ENCODE assay signal across 8 cellular contexts in genomic region chr6:109008951-109009760, GRCh38.
A peak's percentile ranks its signal among the peaks of the same experiment; 100 is the strongest.
DNase-seq lines count a peak whose midpoint lies in the region; ATAC-seq and TF ChIP-seq lines count a peak whose summit lies in the region.

No MANE protein-coding gene starts in this region.

- H3K4me3 ChIP-seq in HUES64 (ENCODE audit: low read length) (peak overlapping the region; percentile 77), OCI-LY7 (ENCODE audit: low read depth, low read length, poor library complexity, severe bottlenecking) (peak overlapping the region; percentile 87), esophagus (ENCODE audit: low read depth in 1 of 2, low read length in 2 of 2) (peak overlapping the region; percentile 99 to 100), mucosa of stomach (ENCODE audit: low read length) (peak overlapping the region; percentile 83)

- under 1% methylated on average over 89 of the region's 89 CpGs for WGBS in HUES64
- 0% methylated on average over 79 to 89 of the region's 89 CpGs for WGBS in esophagus, 2 donors

- POLR2A ChIA-PET in OCI-LY7 (lab: Charles Lee), result interaction anchor here (0.5 to 1.6 kb wide), 9 partner anchors 12 to 444 kb away, joined by 3 to 8 read pairs (median 3); no protein-coding TSS in a partner anchor

- H3K9ac ChIP-seq in HUES64 (ENCODE audit: low read depth, low read length) (peak overlapping the region; percentile 81), mucosa of stomach (ENCODE audit: low read length) (peak overlapping the region; percentile 91)

- H3K27ac ChIP-seq in HUES64 (ENCODE audit: low read depth, low read length) (peak overlapping the region; percentile 61; the same call in 1 of the 2 replicates), OCI-LY7 (ENCODE audit: low read depth, low read length, poor library complexity, severe bottlenecking) (no peak overlapping the region), esophagus (ENCODE audit: low read depth in 2 of 2, low read length in 1 of 2) (peak overlapping the region; percentile 98 to 99)

- H3K9me2 ChIP-seq in OCI-LY7 (ENCODE audit: insufficient read depth, low read length), result no peaks in the 10 kb centered on the region

- H3K9me3 Mint-ChIP-seq in activated T-cell treated with anti-CD3 and anti-CD28 coated beads, Interleukin-2, amount 50 U/mL, for 24 hours, result no peaks in the 10 kb centered on the region

- no peaks in the 10 kb centered on the region for H3K27me3 Mint-ChIP-seq in activated T-cell treated with anti-CD3 and anti-CD28 coated beads, Interleukin-2, amount 50 U/mL, for 24 hours

- peaks cover 6% of the 10 kb centered on the region; the same call in 1 of the 2 replicates for H3K79me2 ChIP-seq in OCI-LY7 (ENCODE audit: insufficient read depth, low read depth, low read length)

- peak overlapping the region; percentile 100 for H3K4me2 ChIP-seq in OCI-LY7 (ENCODE audit: low read length)

- DNase-seq in COR-L47 (lab: John Stamatoyannopoulos, UW), result peak; percentile 77
- DNase-seq in OCI-LY7 (ENCODE audit: low spot score), result peak; percentile 92
- DNase-seq in activated T-cell treated with anti-CD3 and anti-CD28 coated beads, Interleukin-2, amount 50 U/mL, for 24 hours, result peak; percentile 93
- peak; percentile 80 to 82 for DNase-seq in stimulated activated CD8-positive, alpha-beta memory T cell treated with anti-CD3 and anti-CD28 coated beads, Interleukin-4, amount 100 ng/mL, for 4 hours (ENCODE audit: low read depth in 2 of 2, low spot score in 1 of 2)

- peak overlapping the region; percentile 88 for H2AFZ ChIP-seq in OCI-LY7 (ENCODE audit: low read length)

- H3K9me3 ChIP-seq in HUES64 (ENCODE audit: insufficient read depth, low read depth, low read length) (no peaks in the 10 kb centered on the region), OCI-LY7 (ENCODE audit: low read length) (no peaks in the 10 kb centered on the region), esophagus (ENCODE audit: control insufficient read depth in 2 of 2, insufficient read depth in 1 of 2, low read depth in 1 of 2, low read length in 1 of 2) (no peaks in the 10 kb centered on the region), mucosa of stomach (ENCODE audit: control insufficient read depth, low read length) (no peaks in the 10 kb centered on the region)

- peaks cover 9% of the 10 kb centered on the region for H3K36me3 Mint-ChIP-seq in activated T-cell treated with anti-CD3 and anti-CD28 coated beads, Interleukin-2, amount 50 U/mL, for 24 hours (ENCODE audit: low read depth)

- TF ChIP-seq CTCF in OCI-LY7 (conservative IDR thresholded peaks at IDR 0.05; ENCODE audit: low read length), result no peak

- peak overlapping the region; percentile 97 for H3K27ac Mint-ChIP-seq in activated T-cell treated with anti-CD3 and anti-CD28 coated beads, Interleukin-2, amount 50 U/mL, for 24 hours

- ATAC-seq in GM21447 (IDR thresholded peaks at IDR 0.05; ENCODE audit: unreplicated experiment), result peak; percentile 86

- CTCF ChIA-PET in OCI-LY7 (lab: Charles Lee; ENCODE audit: unreplicated experiment), result no interaction called here

- intact Hi-C loops in OCI-LY7 (cut with micrococcal nuclease; ENCODE audit: unreplicated experiment), result loop anchor here (5.0 kb wide), 1 partner anchor 48 kb away; no protein-coding TSS in a partner anchor

- peaks cover 10% of the 10 kb centered on the region; the same call in 1 of the 2 replicates for H4K20me1 ChIP-seq in OCI-LY7 (ENCODE audit: insufficient read depth, low read length)

- H3K4me1 Mint-ChIP-seq in activated T-cell treated with anti-CD3 and anti-CD28 coated beads, Interleukin-2, amount 50 U/mL, for 24 hours (ENCODE audit: low read depth), result peaks cover 71% of the 10 kb centered on the region

- no TSS peak for BruUV-seq in OCI-LY7 (replicated peaks; lab: Mats Ljungman, UMichigan)

- H3K4me3 Mint-ChIP-seq in activated T-cell treated with anti-CD3 and anti-CD28 coated beads, Interleukin-2, amount 50 U/mL, for 24 hours, result peak overlapping the region; percentile 92

- H3K4me1 ChIP-seq in HUES64 (ENCODE audit: insufficient read depth, low read length) (peaks cover 20% of the 10 kb centered on the region), OCI-LY7 (ENCODE audit: insufficient read depth, low read length, poor library complexity, severe bottlenecking) (peaks cover 34% of the 10 kb centered on the region), esophagus (ENCODE audit: control insufficient read depth in 2 of 2, insufficient read depth in 2 of 2, low read length in 1 of 2) (no peaks in the 10 kb centered on the region), mucosa of stomach (ENCODE audit: control insufficient read depth, insufficient read depth, low read length) (peaks cover 18% of the 10 kb centered on the region)

- H3K36me3 ChIP-seq in HUES64 (ENCODE audit: insufficient read depth, low read length) (no peaks in the 10 kb centered on the region), OCI-LY7 (ENCODE audit: insufficient read depth, low read length) (no peaks in the 10 kb centered on the region), esophagus (ENCODE audit: control insufficient read depth in 2 of 2, insufficient read depth in 2 of 2, low read length in 1 of 2) (no peaks in the 10 kb centered on the region), mucosa of stomach (ENCODE audit: control insufficient read depth, insufficient read depth, low read length) (no peaks in the 10 kb centered on the region)

- H3K27me3 ChIP-seq in HUES64 (ENCODE audit: insufficient read depth, low read length) (peaks cover 4% of the 10 kb centered on the region; the same call in 1 of the 2 replicates), esophagus (ENCODE audit: control insufficient read depth in 1 of 2, insufficient read depth in 2 of 2, low read length in 2 of 2) (no peaks in the 10 kb centered on the region), mucosa of stomach (ENCODE audit: control insufficient read depth, insufficient read depth, low read length) (no peaks in the 10 kb centered on the region)
